22 cellular contexts compared by ENCODE assay signal in genomic region chr11:44518968-44519550, GRCh38. TPM values are rescaled to one million over a fixed set of nuclear protein-coding genes. Genes with fewer than 3 reads are reported as not detected.
DNase-seq lines count a peak whose midpoint lies in the region; ATAC-seq, FAIRE-seq and TF ChIP-seq lines count a peak whose summit lies in the region.
"Had no signal": no experiment of that assay in that cellular context is flagged by ENCODE, and none has a peak within 500 bp of the region (broad histone marks: within the 10 kb centered on the region; RNA-seq: fewer than 3 reads in every experiment).

No MANE protein-coding gene starts in this region.

- in situ Hi-C loops in HepG2 (cut with HindIII; ENCODE audit: extremely low pct_ligation_motif_present, low pct_unique_long_range_greater_than_20kb), result no loop called here

- H3K27ac ChIP-seq in HepG2 (ENCODE audit: extremely low read length, insufficient read depth, low read length), result no peak overlapping the region
- H3K27ac ChIP-seq in right lobe of liver, result no peak overlapping the region
- H3K27ac ChIP-seq in CD4-positive, alpha-beta T cell (ENCODE audit: low read depth, low read length), result no peak overlapping the region
- H3K27ac ChIP-seq: GM23248 had no signal

- BruUV-seq in HepG2 (replicated peaks; lab: Mats Ljungman, UMichigan), result no TSS peak

- CTCF ChIA-PET in HepG2 (lab: Yijun Ruan, JAX; ENCODE audit: low intra/inter-chr PET ratio, low total read pairs), result no interaction called here
- CTCF ChIA-PET in activated CD8-positive, alpha-beta memory T cell treated with anti-CD3 and anti-CD28 coated beads, Interleukin-2, amount 10 ng/mL, durations not matched to agents 7 days and 5 days (lab: Charles Lee), result no interaction called here
- CTCF ChIA-PET in CD4-positive, alpha-beta T cell (lab: Charles Lee), result no interaction called here

- TF ChIP-seq EP300 in HepG2 (IDR thresholded peaks at IDR 0.05; ENCODE audit: low read depth in 2 of 2, low read length in 2 of 2) (no peak), HepG2 (CRISPR knock-in tag; IDR thresholded peaks at IDR 0.05; ENCODE audit: borderline replicate concordance) (no peak)

- no peak overlapping the region for H3K4me2 ChIP-seq in HepG2 (ENCODE audit: low read depth, low read length)
- H3K4me2 ChIP-seq: SK-N-SH had no signal

- FAIRE-seq in HepG2 (lab: Jason Lieb, UNC), result no peak
- FAIRE-seq: A204.1, GM19239 had no signal

- no peaks in the 10 kb centered on the region for H3K9me3 Mint-ChIP-seq in type B pancreatic cell
- H3K9me3 Mint-ChIP-seq in activated T-cell treated with anti-CD3 and anti-CD28 coated beads, Interleukin-2, amount 50 U/mL, for 4 hours, result no peaks in the 10 kb centered on the region
- no peaks in the 10 kb centered on the region for H3K9me3 Mint-ChIP-seq in activated CD8-positive, alpha-beta memory T cell treated with anti-CD3 and anti-CD28 coated beads, Interleukin-2, amount 10 ng/mL, durations not matched to agents 7 days and 5 days (ENCODE audit: low read depth)
- no peaks in the 10 kb centered on the region for H3K9me3 Mint-ChIP-seq in CD4-positive, alpha-beta T cell
- H3K9me3 Mint-ChIP-seq: CD4-positive, alpha-beta memory T cell had no signal

- no peaks in the 10 kb centered on the region for H3K36me3 ChIP-seq in HepG2 (replicated peaks in 1 of 2; ENCODE audit: control insufficient read depth in 1 of 2, insufficient read depth in 2 of 2, low read length in 2 of 2)
- H3K36me3 ChIP-seq in right lobe of liver, result no peaks in the 10 kb centered on the region

- DNase-seq in HepG2 (ENCODE audit: low spot score) (no peak), right lobe of liver (no peak), SW480 (ENCODE audit: low spot score) (peak; percentile 67), left kidney (ENCODE audit: low read depth, low spot score) (peak; percentile 69), type B pancreatic cell (ENCODE audit: extremely low spot score, unreplicated experiment) (no peak)
- no peak for DNase-seq in activated T-cell treated with anti-CD3 and anti-CD28 coated beads, Interleukin-2, amount 50 U/mL, for 4 hours
- DNase-seq in activated CD8-positive, alpha-beta memory T cell treated with anti-CD3 and anti-CD28 coated beads, Interleukin-2, amount 10 ng/mL, durations not matched to agents 7 days and 5 days, result no peak
- no peak for DNase-seq in CD4-positive, alpha-beta T cell
- DNase-seq: CD4-positive, alpha-beta memory T cell; GF-D8; GM23248; HCEC 1CT; NCI-H1105; NCI-H2081; NCI-H2171 treated with DMSO at 0.1 percent for 48 hours; NCI-H774; PC-3; RPMI8226; SHP77 treated with DMSO at 0.1 percent for 48 hours; SK-N-SH had no signal

- no peak overlapping the region for H2AFZ ChIP-seq in HepG2 (ENCODE audit: low read length)
- H2AFZ ChIP-seq: GM23248 had no signal

- H3K27ac Mint-ChIP-seq in type B pancreatic cell, result peak overlapping the region; percentile 22
- no peak overlapping the region for H3K27ac Mint-ChIP-seq in activated CD8-positive, alpha-beta memory T cell treated with anti-CD3 and anti-CD28 coated beads, Interleukin-2, amount 10 ng/mL, durations not matched to agents 7 days and 5 days
- no peak overlapping the region for H3K27ac Mint-ChIP-seq in CD4-positive, alpha-beta T cell
- H3K27ac Mint-ChIP-seq: CD4-positive, alpha-beta memory T cell had no signal

- WGBS in HepG2 (ENCODE audit: low lambda C conversion rate), result 0% methylated on average over 2 of the region's 4 CpGs
- WGBS in right lobe of liver (ENCODE audit: insufficient coverage, low coverage, low lambda C conversion rate, missing lambda C conversion rate), result 83% methylated on average over 1 of the region's 4 CpGs

- H3K27me3 ChIP-seq in HepG2 (ENCODE audit: control insufficient read depth in 1 of 2, insufficient read depth in 2 of 2, low read length in 2 of 2), result peaks cover 0 to 2% of the 10 kb centered on the region in 2 experiments; a peak in 1 of 5 replicates
- no peaks in the 10 kb centered on the region for H3K27me3 ChIP-seq in right lobe of liver
- no peaks in the 10 kb centered on the region for H3K27me3 ChIP-seq in CD4-positive, alpha-beta T cell (ENCODE audit: control insufficient read depth, insufficient read depth, low read length)

- H3K79me2 ChIP-seq in HepG2 (ENCODE audit: insufficient read depth, low read length), result no peaks in the 10 kb centered on the region

- ATAC-seq in HepG2 (no peak), right lobe of liver (no peak)
- no peak for ATAC-seq in activated T-cell treated with anti-CD3 and anti-CD28 coated beads, Interleukin-2, amount 50 U/mL, for 4 hours
- no peak for ATAC-seq in activated CD8-positive, alpha-beta memory T cell treated with anti-CD3 and anti-CD28 coated beads, Interleukin-2, amount 10 ng/mL, durations not matched to agents 7 days and 5 days
- no peak for ATAC-seq in CD4-positive, alpha-beta T cell (ENCODE audit: poor library complexity)
- ATAC-seq: PC-3 had no signal

- H3K4me1 Mint-ChIP-seq in type B pancreatic cell (ENCODE audit: unreplicated experiment), result peaks cover 56% of the 10 kb centered on the region
- H3K4me1 Mint-ChIP-seq in activated T-cell treated with anti-CD3 and anti-CD28 coated beads, Interleukin-2, amount 50 U/mL, for 4 hours (ENCODE audit: low read depth), result peaks cover 2% of the 10 kb centered on the region
- H3K4me1 Mint-ChIP-seq in activated CD8-positive, alpha-beta memory T cell treated with anti-CD3 and anti-CD28 coated beads, Interleukin-2, amount 10 ng/mL, durations not matched to agents 7 days and 5 days, result peaks cover 3% of the 10 kb centered on the region
- peaks cover 5% of the 10 kb centered on the region for H3K4me1 Mint-ChIP-seq in CD4-positive, alpha-beta T cell (ENCODE audit: low read depth)

- H3K9me3 ChIP-seq in HepG2 (ENCODE audit: low read length), result no peaks in the 10 kb centered on the region
- H3K9me3 ChIP-seq in right lobe of liver, result no peaks in the 10 kb centered on the region
- H3K9me3 ChIP-seq in CD4-positive, alpha-beta T cell (ENCODE audit: control insufficient read depth, low read length), result no peaks in the 10 kb centered on the region
- H3K9me3 ChIP-seq: SK-N-SH had no signal

- POLR2A ChIA-PET in HepG2 (lab: Yijun Ruan, JAX), result no interaction called here
- POLR2A ChIA-PET in CD4-positive, alpha-beta T cell (lab: Charles Lee), result no interaction called here

- no peak for TF ChIP-seq RAD21 in HepG2 (CRISPR knock-in tag; IDR thresholded peaks at IDR 0.05)

- no peak for TF ChIP-seq POLR2A in HepG2 (IDR thresholded peaks at IDR 0.05; ENCODE audit: insufficient read depth in 1 of 2, low read depth in 2 of 2, low read length in 2 of 2)
- TF ChIP-seq POLR2A in right lobe of liver (IDR thresholded peaks at IDR 0.05), result no peak

- H4K20me1 ChIP-seq in HepG2 (ENCODE audit: insufficient read depth, low read length), result no peaks in the 10 kb centered on the region

- no peak overlapping the region for H3K9ac ChIP-seq in HepG2 (ENCODE audit: insufficient read depth, low read depth, low read length)
- H3K9ac ChIP-seq: GM23248, SK-N-SH had no signal

- H3K4me1 ChIP-seq in HepG2 (ENCODE audit: insufficient read depth, low read length) (no peaks in the 10 kb centered on the region), right lobe of liver (no peaks in the 10 kb centered on the region)

- no peak overlapping the region for H3K4me3 Mint-ChIP-seq in type B pancreatic cell
- H3K4me3 Mint-ChIP-seq in activated T-cell treated with anti-CD3 and anti-CD28 coated beads, Interleukin-2, amount 50 U/mL, for 4 hours, result no peak overlapping the region
- no peak overlapping the region for H3K4me3 Mint-ChIP-seq in activated CD8-positive, alpha-beta memory T cell treated with anti-CD3 and anti-CD28 coated beads, Interleukin-2, amount 10 ng/mL, durations not matched to agents 7 days and 5 days
- no peak overlapping the region for H3K4me3 Mint-ChIP-seq in CD4-positive, alpha-beta T cell
- H3K4me3 Mint-ChIP-seq: CD4-positive, alpha-beta memory T cell had no signal

- H3K4me3 ChIP-seq in HepG2 (replicated peaks in 1 of 3; ENCODE audit: insufficient read depth in 1 of 3, low read depth in 2 of 3, low read length in 3 of 3) (no peak overlapping the region), right lobe of liver (no peak overlapping the region)
- H3K4me3 ChIP-seq: GM23248 had no signal

- H3K36me3 Mint-ChIP-seq in type B pancreatic cell, result no peaks in the 10 kb centered on the region
- H3K36me3 Mint-ChIP-seq in activated T-cell treated with anti-CD3 and anti-CD28 coated beads, Interleukin-2, amount 50 U/mL, for 4 hours (ENCODE audit: insufficient read depth), result no peaks in the 10 kb centered on the region
- no peaks in the 10 kb centered on the region for H3K36me3 Mint-ChIP-seq in activated CD8-positive, alpha-beta memory T cell treated with anti-CD3 and anti-CD28 coated beads, Interleukin-2, amount 10 ng/mL, durations not matched to agents 7 days and 5 days
- no peaks in the 10 kb centered on the region for H3K36me3 Mint-ChIP-seq in CD4-positive, alpha-beta T cell (ENCODE audit: low read depth)
- H3K36me3 Mint-ChIP-seq: CD4-positive, alpha-beta memory T cell had no signal

- intact Hi-C loops in HepG2 (cut with micrococcal nuclease; ENCODE audit: unreplicated experiment) (no loop called here), right lobe of liver (cut with DNase I) (no loop called here)
- intact Hi-C loops in CD4-positive, alpha-beta T cell (cut with DNase I, micrococcal nuclease), result no loop called here

- no peak for TF ChIP-seq CTCF in HepG2 (CRISPR knock-in tag; IDR thresholded peaks at IDR 0.05)
- no peak for TF ChIP-seq CTCF in right lobe of liver (IDR thresholded peaks at IDR 0.05)
- no peak for TF ChIP-seq CTCF in type B pancreatic cell (conservative IDR thresholded peaks at IDR 0.05)
- TF ChIP-seq CTCF in CD4-positive, alpha-beta T cell (IDR thresholded peaks at IDR 0.05), result no peak

- peaks cover 48% of the 10 kb centered on the region for H3K27me3 Mint-ChIP-seq in type B pancreatic cell
- H3K27me3 Mint-ChIP-seq in activated T-cell treated with anti-CD3 and anti-CD28 coated beads, Interleukin-2, amount 50 U/mL, for 4 hours (ENCODE audit: low read depth), result peaks cover 18% of the 10 kb centered on the region
- H3K27me3 Mint-ChIP-seq in activated CD8-positive, alpha-beta memory T cell treated with anti-CD3 and anti-CD28 coated beads, Interleukin-2, amount 10 ng/mL, durations not matched to agents 7 days and 5 days, result peaks cover 47% of the 10 kb centered on the region
- H3K27me3 Mint-ChIP-seq in CD4-positive, alpha-beta T cell, result peaks cover 51% of the 10 kb centered on the region

RNA-seq across cellular contexts. Expression of gene CD82, which starts 46.4 kb away (rescaled TPM):
- total RNA-seq in HepG2 (2016; rRNA removed; fragmentation: Illumina TruSeq; extraction: Trizol) (not detected in 2 replicates), right lobe of liver (10 to 100 TPM; 18.9 to 69.4 (median 48.6) TPM), type B pancreatic cell (ENCODE audit: low replicate concordance) (80.3 and 82.1 TPM in 2 replicates)
- total RNA-seq in HepG2 (2016; cell fraction: cytosol; rRNA removed; fragmentation: Illumina TruSeq; extraction: Trizol; ENCODE audit: low read depth), result not detected in 2 replicates
- total RNA-seq in HepG2 (2016; cell fraction: insoluble cytoplasmic fraction; rRNA removed; fragmentation: Illumina TruSeq; extraction: Trizol), result not detected in 2 replicates
- not detected in 2 replicates for total RNA-seq in HepG2 (2016; cell fraction: membrane; rRNA removed; fragmentation: Illumina TruSeq; extraction: Trizol)
- not detected in 2 replicates for total RNA-seq in HepG2 (2016; cell fraction: nucleus; rRNA removed; fragmentation: Illumina TruSeq; extraction: Trizol)
- 0.05 and 0.24 TPM in 2 replicates for polyA plus RNA-seq in HepG2 (2011; rRNA removed)
- 0.13 and 0.16 TPM in 2 replicates for polyA plus RNA-seq in HepG2 (2011; cell fraction: cytosol; rRNA removed)
- polyA plus RNA-seq in HepG2 (2011; cell fraction: nucleus; rRNA removed), result 0.33 TPM in 1 of 2 replicates, not detected in the other
- polyA plus RNA-seq in HepG2 (2012), result 0.19 TPM in 1 of 2 replicates, not detected in the other
- not detected in 2 replicates for polyA plus RNA-seq in HepG2 (2016; cell fraction: cytosol; fragmentation: Illumina TruSeq; extraction: Trizol; ENCODE audit: low read depth)
- polyA plus RNA-seq in HepG2 (2016; cell fraction: insoluble cytoplasmic fraction; fragmentation: Illumina TruSeq; extraction: Trizol; ENCODE audit: low read depth), result not detected in 2 replicates
- not detected in 2 replicates for polyA plus RNA-seq in HepG2 (2016; cell fraction: membrane; fragmentation: Illumina TruSeq; extraction: Trizol; ENCODE audit: low read depth)
- not detected in 2 replicates for polyA plus RNA-seq in HepG2 (2016; cell fraction: nucleus; fragmentation: Illumina TruSeq; extraction: Trizol; ENCODE audit: insufficient read depth, low read depth)
- polyA minus RNA-seq in HepG2 (2011; rRNA and poly(A)+ RNA removed; ENCODE audit: low replicate concordance), result 0.52 and 13.0 TPM in 2 replicates
- not detected in 2 replicates for polyA minus RNA-seq in HepG2 (2011; cell fraction: cytosol; rRNA and poly(A)+ RNA removed)
- not detected in 2 replicates for polyA minus RNA-seq in HepG2 (2011; cell fraction: nucleus; rRNA and poly(A)+ RNA removed)
- 100 to 1,000 TPM; 364 to 594 (median 428) TPM for total RNA-seq in activated T-cell treated with anti-CD3 and anti-CD28 coated beads, Interleukin-2, amount 50 U/mL, for 4 hours
- total RNA-seq in activated CD8-positive, alpha-beta memory T cell treated with anti-CD3 and anti-CD28 coated beads, Interleukin-2, amount 10 ng/mL, durations not matched to agents 7 days and 5 days, result 100 to 1,000 TPM in 1 of 2 experiments, 10 to 100 TPM in 1; 90.2 to 285 TPM
- 10 to 100 TPM; 33.8 to 37.3 TPM for total RNA-seq in CD4-positive, alpha-beta T cell

Comparison
In these comparisons a context has a peak if more than half of its experiments do, and no peak if none do; other contexts are left out.
1. RNA of gene CD82, which starts 46.4 kb away (total RNA-seq): 364 to 594 TPM in activated T-cell treated with anti-CD3 and anti-CD28 coated beads, Interleukin-2, amount 50 U/mL, for 4 hours, 90.2 to 285 TPM in activated CD8-positive, alpha-beta memory T cell treated with anti-CD3 and anti-CD28 coated beads, Interleukin-2, amount 10 ng/mL, durations not matched to agents 7 days and 5 days, 80.3 to 82.1 TPM in type B pancreatic cell, 18.9 to 69.4 TPM in right lobe of liver and 33.8 to 37.3 TPM in CD4-positive, alpha-beta T cell; not detected in HepG2; every median in the first group is over 10 times any median in the second.
2. DNase-seq: peak in SW480 (single experiment) and left kidney (single experiment); none in HepG2 (single experiment), right lobe of liver (0 of 3), type B pancreatic cell (single experiment), activated T-cell treated with anti-CD3 and anti-CD28 coated beads, Interleukin-2, amount 50 U/mL, for 4 hours (single experiment), activated CD8-positive, alpha-beta memory T cell treated with anti-CD3 and anti-CD28 coated beads, Interleukin-2, amount 10 ng/mL, durations not matched to agents 7 days and 5 days (single experiment) and CD4-positive, alpha-beta T cell (0 of 10).